19 cellular contexts compared by ENCODE assay signal in the genomic region with DNA sequence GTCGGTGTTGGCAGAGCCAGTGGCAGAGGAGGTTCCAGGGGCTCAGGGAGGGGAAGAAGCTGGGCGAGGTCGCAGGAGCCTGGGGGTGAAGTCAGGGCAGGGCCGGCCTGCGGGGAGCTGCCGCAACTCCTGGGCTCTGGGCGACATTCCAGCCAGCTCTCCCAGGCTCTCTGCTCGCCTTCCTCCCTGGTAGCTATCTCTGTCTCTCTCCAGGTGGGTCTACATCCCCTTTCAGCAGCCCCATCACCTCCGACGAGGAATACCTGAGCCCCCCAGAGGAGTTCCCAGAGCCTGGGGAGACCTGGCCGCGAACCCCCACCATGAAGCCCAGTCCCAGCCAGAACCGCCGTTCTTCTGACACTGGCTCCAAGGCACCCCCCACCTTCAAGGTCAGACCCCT. TPM values are rescaled to one million over a fixed set of nuclear protein-coding genes. Genes with fewer than 3 reads are reported as not detected.
DNase-seq lines count a peak whose midpoint lies in the region; ATAC-seq, FAIRE-seq and TF ChIP-seq lines count a peak whose summit lies in the region.
"Had no signal": no experiment of that assay in that cellular context is flagged by ENCODE, and none has a peak within 500 bp of the region (broad histone marks: within the 10 kb centered on the region; RNA-seq: fewer than 3 reads in every experiment).

No MANE protein-coding gene starts in this region.

- CTCF ChIA-PET in RWPE1 (lab: Yijun Ruan, JAX), result interaction anchor here (0.7 kb wide), 1 partner anchor 33 kb away, joined by 3 read pairs; no protein-coding TSS in a partner anchor

- H3K27me3 ChIP-seq in BLaER1 treated with 17β-estradiol and CSF1 and Interleukin-3, amounts not matched to agents 10 nM and 100 nM, result no peaks in the 10 kb centered on the region
- H3K27me3 ChIP-seq in rectal smooth muscle tissue (ENCODE audit: control insufficient read depth, insufficient read depth, low read length), result no peaks in the 10 kb centered on the region
- no peaks in the 10 kb centered on the region for H3K27me3 ChIP-seq in small intestine (ENCODE audit: control insufficient read depth in 2 of 2, insufficient read depth in 2 of 2, low read length in 2 of 2)

- DNase-seq in RWPE1 (ENCODE audit: low spot score) (no peak), left ventricle myocardium superior (peak; percentile 23), MV-4-11 (lab: John Stamatoyannopoulos, UW) (no peak), small intestine (no peak), SIG-M5 treated with dmso at 0.1 percent for 504 hours (lab: John Stamatoyannopoulos, UW; ENCODE audit: unreplicated experiment) (no peak)
- DNase-seq in stimulated activated CD4-positive, alpha-beta T cell treated with anti-CD3 and anti-CD28 coated beads, Interleukin-4, amount 100 ng/mL, for 24 hours, result no peak
- DNase-seq: activated CD4-positive, alpha-beta T cell treated with anti-CD3 and anti-CD28 coated beads, Interleukin-2, amount 50 U/mL, for 1 hour; activated naive CD4-positive, alpha-beta T cell treated with Interleukin-2 at 50 U/mL for 16 hours; CD8-positive, alpha-beta T cell; dermis blood vessel endothelial cell; DMS79; natural killer cell; NCI-H2227 treated with DMSO at 0.1 percent for 48 hours had no signal

- H3K4me2 ChIP-seq in BLaER1 treated with 17β-estradiol and CSF1 and Interleukin-3, amounts not matched to agents 10 nM and 100 nM, result peak overlapping the region in 10 of 11 experiments; percentile 72 to 96 (median 84); a peak in 18 of 22 replicates

- no peaks in the 10 kb centered on the region for H4K20me1 ChIP-seq in BLaER1 treated with 17β-estradiol and CSF1 and Interleukin-3, amounts not matched to agents 10 nM and 100 nM

- H3K4me3 ChIP-seq in BLaER1 treated with 17β-estradiol and CSF1 and Interleukin-3, amounts not matched to agents 10 nM and 100 nM, result peak overlapping the region in 2 of 10 experiments; percentile 35 to 48; a peak in 3 of 20 replicates
- H3K4me3 ChIP-seq in rectal smooth muscle tissue (ENCODE audit: low read length), result peak overlapping the region; percentile 37
- no peak overlapping the region for H3K4me3 ChIP-seq in small intestine (ENCODE audit: low read depth in 1 of 2, low read length in 2 of 2)
- H3K4me3 ChIP-seq: tibial nerve had no signal

- no peak for TF ChIP-seq CTCF in RWPE1 (conservative IDR thresholded peaks at IDR 0.05; ENCODE audit: low read depth)

- H3K27ac ChIP-seq in BLaER1 treated with 17β-estradiol and CSF1 and Interleukin-3, amounts not matched to agents 10 nM and 100 nM, result peak overlapping the region in 7 of 11 experiments; percentile 12 to 59 (median 49); a peak in 10 of 22 replicates
- H3K27ac ChIP-seq in RWPE1, result 0 out of 2 replicates have a peak overlapping the region, but pooled peaks have one; percentile 2
- peak overlapping the region; percentile 99 for H3K27ac ChIP-seq in rectal smooth muscle tissue (ENCODE audit: low read depth, low read length)
- no peak overlapping the region for H3K27ac ChIP-seq in small intestine (ENCODE audit: low read depth in 1 of 2, low read length in 1 of 2)
- H3K27ac ChIP-seq: epithelial cell of prostate, tibial nerve had no signal

- peaks cover 17 to 76% (median 45%) of the 10 kb centered on the region in 10 experiments for H3K4me1 ChIP-seq in BLaER1 treated with 17β-estradiol and CSF1 and Interleukin-3, amounts not matched to agents 10 nM and 100 nM
- H3K4me1 ChIP-seq in rectal smooth muscle tissue (ENCODE audit: control insufficient read depth, insufficient read depth, low read length), result peaks cover 57% of the 10 kb centered on the region
- H3K4me1 ChIP-seq in small intestine (ENCODE audit: control insufficient read depth in 2 of 2, insufficient read depth in 1 of 2, low read depth in 1 of 2, low read length in 1 of 2), result no peaks in the 10 kb centered on the region

- H3K36me3 ChIP-seq in BLaER1 treated with 17β-estradiol and CSF1 and Interleukin-3, amounts not matched to agents 10 nM and 100 nM, result no peaks in the 10 kb centered on the region; a peak in 1 of 22 replicates
- H3K36me3 ChIP-seq in rectal smooth muscle tissue (ENCODE audit: control insufficient read depth, insufficient read depth, low read length) (no peaks in the 10 kb centered on the region), small intestine (ENCODE audit: control insufficient read depth in 2 of 2, insufficient read depth in 2 of 2, low read length in 2 of 2) (no peaks in the 10 kb centered on the region)
- H3K36me3 ChIP-seq: tibial nerve had no signal

- WGBS in small intestine, 3 donors, result 69 to 88% (median 84%) methylated on average over 8 to 14 of the region's 14 CpGs

- no peaks in the 10 kb centered on the region for H3K9me3 ChIP-seq in BLaER1 treated with 17β-estradiol and CSF1 and Interleukin-3, amounts not matched to agents 10 nM and 100 nM (replicated peaks in 1 of 11)
- H3K9me3 ChIP-seq in small intestine (ENCODE audit: control insufficient read depth, low read depth), result no peaks in the 10 kb centered on the region
- H3K9me3 ChIP-seq: tibial nerve had no signal

- intact Hi-C loops in left ventricle myocardium superior (cut with micrococcal nuclease), result loop anchor here (10.0 kb wide), 1 partner anchor 73 kb away; no protein-coding TSS in a partner anchor

- peak; percentile 2 for ATAC-seq in left ventricle myocardium superior
- ATAC-seq: HepG2, natural killer cell had no signal

- FAIRE-seq in small intestine (lab: Jason Lieb, UNC), result no peak
- FAIRE-seq: HepG2 had no signal

- H3K9ac ChIP-seq in BLaER1 treated with 17β-estradiol and CSF1 and Interleukin-3, amounts not matched to agents 10 nM and 100 nM, result peak overlapping the region in 5 of 11 experiments; percentile 33 to 69 (median 54); a peak in 6 of 22 replicates
- H3K9ac ChIP-seq in rectal smooth muscle tissue (ENCODE audit: low read length), result no peak overlapping the region

- POLR2A ChIA-PET in RWPE1 (lab: Yijun Ruan, JAX; ENCODE audit: low non-redundant PET), result no interaction called here

RNA-seq across cellular contexts. Expression of a gene that starts 27.0 kb away (rescaled TPM):
- 111 TPM for total RNA-seq in left ventricle myocardium superior
- polyA plus RNA-seq in small intestine, result 10 to 100 TPM in 1 of 3 donors, 1 to 10 TPM in 1, under 1 TPM in 1; 0.45 to 15.7 (median 4.6) TPM

RNA-seq across cellular contexts. Expression of a gene that starts 37.0 kb away (rescaled TPM):
- total RNA-seq in left ventricle myocardium superior, result 21.6 TPM
- 10 to 100 TPM; 52.6 to 63.5 (median 59.3) TPM for polyA plus RNA-seq in small intestine

RNA-seq across cellular contexts. Expression of a gene that starts 43.5 kb away (rescaled TPM):
- 14,457 TPM for total RNA-seq in left ventricle myocardium superior
- 100 to 1,000 TPM in 1 of 3 donors, 10 to 100 TPM in 2; 24.6 to 178 (median 99.4) TPM for polyA plus RNA-seq in small intestine
- total RNA-seq: CD8-positive, alpha-beta T cell; dermis blood vessel endothelial cell; HepG2; M059J; natural killer cell had no signal
- polyA plus RNA-seq: HepG2 had no signal

RNA-seq across cellular contexts. Expression of a gene that starts 52.6 kb away (rescaled TPM):
- not detected for total RNA-seq in left ventricle myocardium superior
- polyA plus RNA-seq in small intestine, result under 1 TPM in 1 of 3 donors, not detected in 2; 0.04 TPM
- total RNA-seq: dermis blood vessel endothelial cell, HepG2 had no signal

Comparison
In these comparisons a context has a peak if more than half of its experiments do, and no peak if none do; other contexts are left out.
1. H3K27ac ChIP-seq: peak in BLaER1 treated with 17β-estradiol and CSF1 and Interleukin-3, amounts not matched to agents 10 nM and 100 nM (7 of 11), RWPE1 (single experiment) and rectal smooth muscle tissue (single experiment); none in small intestine (0 of 2).